ENCODE assay signal across 4 cellular contexts in genomic region chr12:114800566-114800965, GRCh38.
TF ChIP-seq lines count a peak whose summit lies in the region.

No MANE protein-coding gene starts in this region.

TF ChIP-seq in HCT116, 20 proteins besides CTCF, POLR2A, EP300 and RAD21:
- peak; percentile 27 for TF ChIP-seq JUND (IDR thresholded peaks at IDR 0.05)

TF ChIP-seq in SK-N-SH, 30 proteins besides CTCF, POLR2A, EP300 and RAD21:
- TF ChIP-seq RXRA (IDR thresholded peaks at IDR 0.05; ENCODE audit: borderline replicate concordance, low read depth) = peak; percentile 24; the same call in 1 of the 2 replicates

TF ChIP-seq in K562, 482 proteins besides CTCF, POLR2A, EP300 and RAD21:
- 0 out of 2 replicates have a peak, but pooled peaks have one; percentile 10 for TF ChIP-seq EGR1 (conservative IDR thresholded peaks at IDR 0.05)

TF ChIP-seq in HepG2, 621 proteins besides CTCF, POLR2A, EP300 and RAD21:
- TF ChIP-seq ZBTB38 (CRISPR knock-in tag; IDR thresholded peaks at IDR 0.05) = peak; percentile 47; the same call in 1 of the 2 replicates
